In the genomic region with DNA sequence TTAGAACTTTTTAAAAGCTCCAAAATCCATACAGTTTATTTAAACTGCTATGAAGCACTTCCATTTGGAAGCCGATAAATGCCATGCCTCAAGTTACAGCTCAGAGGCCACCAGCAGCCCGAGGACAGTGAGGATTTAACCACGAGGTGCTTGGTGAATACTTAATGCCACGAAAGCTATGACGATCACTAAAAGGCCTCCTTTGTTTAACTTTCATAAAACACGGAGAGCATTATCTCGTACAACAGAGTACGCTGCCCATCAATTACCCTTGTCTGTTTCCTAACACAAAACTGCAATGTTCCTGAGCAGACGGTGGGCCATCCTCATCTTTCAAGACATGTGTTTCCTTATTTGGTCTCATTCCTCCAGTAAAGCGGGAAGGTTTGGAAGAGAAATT, we compare ENCODE assay signal across 32 cellular contexts. TPM values are rescaled to one million over a fixed set of nuclear protein-coding genes. Genes with fewer than 3 reads are reported as not detected.
A peak's percentile ranks its signal among the peaks of the same experiment; 100 is the strongest.
DNase-seq lines count a peak whose midpoint lies in the region; ATAC-seq lines count a peak whose summit lies in the region.
"Had no signal": no experiment of that assay in that cellular context is flagged by ENCODE, and none has a peak within 500 bp of the region (broad histone marks: within the 10 kb centered on the region; RNA-seq: fewer than 3 reads in every experiment).

No MANE protein-coding gene starts in this region.

- H3K9me3 Mint-ChIP-seq in activated T-cell treated with anti-CD3 and anti-CD28 coated beads, Interleukin-2, amount 50 U/mL, for 24 hours: no peaks in the 10 kb centered on the region
- no peaks in the 10 kb centered on the region for H3K9me3 Mint-ChIP-seq in activated T-cell treated with anti-CD3 and anti-CD28 coated beads, Interleukin-2, amount 50 U/mL, for 72 hours
- H3K9me3 Mint-ChIP-seq: activated CD4-positive, alpha-beta T cell treated with anti-CD3 and anti-CD28 coated beads, Interleukin-2, amount 10 ng/mL, durations not matched to agents 24 days and 14 days; CD4-positive, alpha-beta T cell; stimulated activated naive CD8-positive, alpha-beta T cell treated with anti-CD3 and anti-CD28 coated beads, Interleukin-15, amount 100 ng/mL, for 72 hours; WTC11 had no signal

- in situ Hi-C loops in SK-MEL-5 (cut with HindIII; ENCODE audit: low pct_unique_long_range_greater_than_20kb, low sequenced_read_pairs): no loop called here

- no peak overlapping the region for H3K27ac Mint-ChIP-seq in activated T-cell treated with anti-CD3 and anti-CD28 coated beads, Interleukin-2, amount 50 U/mL, for 24 hours
- H3K27ac Mint-ChIP-seq in activated T-cell treated with anti-CD3 and anti-CD28 coated beads, Interleukin-2, amount 50 U/mL, for 72 hours: no peak overlapping the region
- H3K27ac Mint-ChIP-seq: activated CD4-positive, alpha-beta T cell treated with anti-CD3 and anti-CD28 coated beads, Interleukin-2, amount 10 ng/mL, durations not matched to agents 24 days and 14 days; CD4-positive, alpha-beta T cell; progenitor cell of endocrine pancreas; stimulated activated naive CD8-positive, alpha-beta T cell treated with anti-CD3 and anti-CD28 coated beads, Interleukin-15, amount 100 ng/mL, for 72 hours; WTC11 had no signal

- ATAC-seq in activated T-cell treated with anti-CD3 and anti-CD28 coated beads, Interleukin-2, amount 50 U/mL, for 72 hours (replicated peaks in 1 of 2): no peak
- ATAC-seq in GM18502 (IDR thresholded peaks at IDR 0.05; ENCODE audit: poor library complexity, unreplicated experiment): no peak
- no peak for ATAC-seq in GM21737 (IDR thresholded peaks at IDR 0.05; ENCODE audit: unreplicated experiment)
- ATAC-seq: body of pancreas; left lobe of liver; sciatic nerve; stimulated activated naive CD8-positive, alpha-beta T cell treated with anti-CD3 and anti-CD28 coated beads, Interleukin-15, amount 100 ng/mL, for 72 hours; WTC11 had no signal

- no peaks in the 10 kb centered on the region for H3K4me1 Mint-ChIP-seq in activated T-cell treated with anti-CD3 and anti-CD28 coated beads, Interleukin-2, amount 50 U/mL, for 24 hours (ENCODE audit: low read depth)
- no peaks in the 10 kb centered on the region for H3K4me1 Mint-ChIP-seq in activated T-cell treated with anti-CD3 and anti-CD28 coated beads, Interleukin-2, amount 50 U/mL, for 72 hours (ENCODE audit: low read depth)
- H3K4me1 Mint-ChIP-seq: activated CD4-positive, alpha-beta T cell treated with anti-CD3 and anti-CD28 coated beads, Interleukin-2, amount 10 ng/mL, durations not matched to agents 24 days and 14 days; WTC11 had no signal

- H3K4me3 Mint-ChIP-seq in activated T-cell treated with anti-CD3 and anti-CD28 coated beads, Interleukin-2, amount 50 U/mL, for 24 hours: no peak overlapping the region
- no peak overlapping the region for H3K4me3 Mint-ChIP-seq in activated T-cell treated with anti-CD3 and anti-CD28 coated beads, Interleukin-2, amount 50 U/mL, for 72 hours
- H3K4me3 Mint-ChIP-seq: activated CD4-positive, alpha-beta T cell treated with anti-CD3 and anti-CD28 coated beads, Interleukin-2, amount 10 ng/mL, durations not matched to agents 24 days and 14 days; CD4-positive, alpha-beta T cell; stimulated activated naive CD8-positive, alpha-beta T cell treated with anti-CD3 and anti-CD28 coated beads, Interleukin-15, amount 100 ng/mL, for 72 hours; WTC11 had no signal

- H3K27ac ChIP-seq in substantia nigra (ENCODE audit: low read depth, low read length, poor library complexity, severe bottlenecking): peak overlapping the region; percentile 66
- H3K27ac ChIP-seq: adrenal gland, body of pancreas, tibial artery, vagina had no signal

- H3K36me3 Mint-ChIP-seq in activated T-cell treated with anti-CD3 and anti-CD28 coated beads, Interleukin-2, amount 50 U/mL, for 24 hours (ENCODE audit: low read depth): peaks cover 21% of the 10 kb centered on the region
- no peaks in the 10 kb centered on the region for H3K36me3 Mint-ChIP-seq in activated T-cell treated with anti-CD3 and anti-CD28 coated beads, Interleukin-2, amount 50 U/mL, for 72 hours (ENCODE audit: insufficient read depth in 2 of 2)
- H3K36me3 Mint-ChIP-seq: WTC11 had no signal

- DNase-seq in activated T-cell treated with anti-CD3 and anti-CD28 coated beads, Interleukin-2, amount 50 U/mL, for 24 hours: peak; percentile 0
- no peak for DNase-seq in activated T-cell treated with anti-CD3 and anti-CD28 coated beads, Interleukin-2, amount 50 U/mL, for 72 hours
- DNase-seq in SK-MEL-5 (ENCODE audit: low read depth, low spot score): peak; percentile 99
- DNase-seq in islet precursor cell: peak; percentile 40
- DNase-seq in substantia nigra (lab: John Stamatoyannopoulos, UW): peak in 14 of 49 donors; percentile 1 to 48 (median 22)
- no peak for DNase-seq in activated naive CD4-positive, alpha-beta T cell (lab: John Stamatoyannopoulos, UW)
- DNase-seq: activated CD4-positive, alpha-beta T cell treated with anti-CD3 and anti-CD28 coated beads, Interleukin-2, amount 10 ng/mL, durations not matched to agents 24 days and 14 days; activated CD8-positive, alpha-beta memory T cell treated with anti-CD3 and anti-CD28 coated beads for 24 hours; activated T-cell treated with anti-CD3 and anti-CD28 coated beads, Interleukin-2, amount 50 U/mL, for 1 hour; AML-193; body of pancreas; CD4-positive, alpha-beta T cell; cerebellar nuclear complex; dermis blood vessel endothelial cell; Karpas-422; mesenchymal stem cell; NCI-H1436 treated with DMSO at 0.1 percent for 48 hours; NCI-H510A treated with DMSO at 0.1 percent for 48 hours; OCI-M1; SK-N-SH; stimulated activated CD4-positive, alpha-beta T cell treated with anti-CD3 and anti-CD28 coated beads, Interleukin-12 subunit alpha, Interleukin-12 subunit beta, amount 100 ng/mL, for 4 hours; stimulated activated CD4-positive, alpha-beta T cell treated with anti-CD3 and anti-CD28 coated beads, Interleukin-2, amount 100 ng/mL, for 48 hours; stimulated activated naive CD8-positive, alpha-beta T cell treated with anti-CD3 and anti-CD28 coated beads, Interleukin-15, amount 100 ng/mL, for 72 hours had no signal

- H3K27me3 Mint-ChIP-seq in activated T-cell treated with anti-CD3 and anti-CD28 coated beads, Interleukin-2, amount 50 U/mL, for 24 hours: no peaks in the 10 kb centered on the region
- H3K27me3 Mint-ChIP-seq in activated T-cell treated with anti-CD3 and anti-CD28 coated beads, Interleukin-2, amount 50 U/mL, for 72 hours (ENCODE audit: low read depth): no peaks in the 10 kb centered on the region
- H3K27me3 Mint-ChIP-seq: activated CD4-positive, alpha-beta T cell treated with anti-CD3 and anti-CD28 coated beads, Interleukin-2, amount 10 ng/mL, durations not matched to agents 24 days and 14 days; CD4-positive, alpha-beta T cell; progenitor cell of endocrine pancreas; stimulated activated naive CD8-positive, alpha-beta T cell treated with anti-CD3 and anti-CD28 coated beads, Interleukin-15, amount 100 ng/mL, for 72 hours had no signal

RNA-seq across cellular contexts. Expression of gene PEPD, which starts 58.4 kb away (rescaled TPM):
- 10 to 100 TPM; 19.8 to 21.1 TPM for total RNA-seq in activated T-cell treated with anti-CD3 and anti-CD28 coated beads, Interleukin-2, amount 50 U/mL, for 72 hours
- 162 and 170 TPM in 2 replicates for total RNA-seq in SK-MEL-5 (2014; rRNA removed; shearing (Covaris generic))
- polyA plus RNA-seq in SK-MEL-5 (2015; cell fraction: cytosol; rRNA removed): 303 and 326 TPM in 2 replicates
- polyA plus RNA-seq in SK-MEL-5 (2015; cell fraction: nucleus; rRNA removed): 59.3 and 60.8 TPM in 2 replicates

Comparison
In these comparisons a context has a peak if more than half of its experiments do, and no peak if none do; other contexts are left out.
1. DNase-seq: peak in activated T-cell treated with anti-CD3 and anti-CD28 coated beads, Interleukin-2, amount 50 U/mL, for 24 hours (single experiment), SK-MEL-5 (single experiment) and islet precursor cell (single experiment); none in activated T-cell treated with anti-CD3 and anti-CD28 coated beads, Interleukin-2, amount 50 U/mL, for 72 hours (0 of 2) and activated naive CD4-positive, alpha-beta T cell (0 of 4).